8 cellular contexts compared by ENCODE assay signal in genomic region chr14:100239200-100239839, GRCh38. TPM values are rescaled to one million over a fixed set of nuclear protein-coding genes. Genes with fewer than 3 reads are reported as not detected.
A peak's percentile ranks its signal among the peaks of the same experiment; 100 is the strongest.
DNase-seq lines count a peak whose midpoint lies in the region; ATAC-seq and TF ChIP-seq lines count a peak whose summit lies in the region.

No MANE protein-coding gene starts in this region.

- H3K14ac ChIP-seq in mesenchymal stem cell (ENCODE audit: low read length in 2 of 2): peak overlapping the region in 1 of 2 experiments; percentile 98

- H3K9me3 ChIP-seq in SJSA1 (replicated peaks) (0 out of 2 replicates have a peak, but pooled peaks cover 7% of the 10 kb centered on the region), mesenchymal stem cell (ENCODE audit: control insufficient read depth, low read length) (no peaks in the 10 kb centered on the region)

- H2BK120ac ChIP-seq in mesenchymal stem cell (ENCODE audit: low read depth, low read length): peak overlapping the region; percentile 54

- DNase-seq in SJSA1 (ENCODE audit: low read depth in 1 of 2, low spot score in 2 of 2) (peak in 1 of 2 experiments; percentile 46), chondrocyte (ENCODE audit: low spot score) (no peak), mesenchymal stem cell (no peak), substantia nigra (lab: John Stamatoyannopoulos, UW) (peak in 6 of 49 donors; percentile 28 to 44 (median 33)), NCI-H1417 treated with DMSO at 0.1 percent for 48 hours (lab: John Stamatoyannopoulos, UW) (no peak)

- H3K4me1 ChIP-seq in SJSA1 (replicated peaks) (peaks cover 12% of the 10 kb centered on the region), mesenchymal stem cell (ENCODE audit: control insufficient read depth, insufficient read depth, low read depth, low read length) (peaks cover 7% of the 10 kb centered on the region)

- H3K4me1 Mint-ChIP-seq in chondrocyte (ENCODE audit: low read depth): peaks cover 48% of the 10 kb centered on the region

- peak overlapping the region; percentile 89 for H3K27ac Mint-ChIP-seq in chondrocyte (ENCODE audit: unreplicated experiment)

- H3K9me3 Mint-ChIP-seq in chondrocyte (ENCODE audit: low read depth): no peaks in the 10 kb centered on the region

- peak overlapping the region; percentile 90 for H3K9ac ChIP-seq in mesenchymal stem cell (ENCODE audit: low read length)

- H3K27me3 ChIP-seq in SJSA1 (replicated peaks): no peaks in the 10 kb centered on the region
- H3K27me3 ChIP-seq in mesenchymal stem cell (ENCODE audit: control insufficient read depth in 1 of 2, insufficient read depth in 1 of 2, low read length in 2 of 2): no peaks in the 10 kb centered on the region

- H3K4me3 ChIP-seq in SJSA1 (peak overlapping the region; percentile 98), mesenchymal stem cell (ENCODE audit: insufficient read depth in 1 of 2, low read depth in 1 of 2, low read length in 2 of 2) (peak overlapping the region; percentile 91 to 100)

- no peaks in the 10 kb centered on the region for H3K36me3 Mint-ChIP-seq in chondrocyte (ENCODE audit: low read depth)

- ATAC-seq in GM21717 (IDR thresholded peaks at IDR 0.05; ENCODE audit: unreplicated experiment) (peak; percentile 2), GM21423 (IDR thresholded peaks at IDR 0.05; ENCODE audit: unreplicated experiment) (no peak), HG02981 (IDR thresholded peaks at IDR 0.05; ENCODE audit: unreplicated experiment) (no peak)

- WGBS in mesenchymal stem cell: under 1% methylated on average over 69 of the region's 95 CpGs

- no peaks in the 10 kb centered on the region for H3K79me1 ChIP-seq in mesenchymal stem cell (replicated peaks; ENCODE audit: low read length, poor library complexity, severe bottlenecking)

- H4K8ac ChIP-seq in mesenchymal stem cell (ENCODE audit: low read length): peak overlapping the region; percentile 70

- no peak for TF ChIP-seq CTCF in chondrocyte (IDR thresholded peaks at IDR 0.05)

- no peaks in the 10 kb centered on the region for H3K27me3 Mint-ChIP-seq in chondrocyte (ENCODE audit: low read depth)

- peak overlapping the region; percentile 95 to 100 for H3K4ac ChIP-seq in mesenchymal stem cell (ENCODE audit: low read depth in 1 of 2, low read length in 2 of 2)

- H2BK12ac ChIP-seq in mesenchymal stem cell (ENCODE audit: low read length in 2 of 2): peak overlapping the region; percentile 5 to 92

- peak overlapping the region; percentile 77 for H3K4me3 Mint-ChIP-seq in chondrocyte (ENCODE audit: unreplicated experiment)

- H3K23ac ChIP-seq in mesenchymal stem cell (ENCODE audit: low read length in 2 of 2): peak overlapping the region; percentile 37 to 100

- H3K4me2 ChIP-seq in mesenchymal stem cell (ENCODE audit: low read length, poor library complexity, severe bottlenecking): peak overlapping the region; percentile 57

- H3K27ac ChIP-seq in SJSA1 (peak overlapping the region; percentile 97), mesenchymal stem cell (ENCODE audit: low read length, poor library complexity, severe bottlenecking) (peak overlapping the region; percentile 83), substantia nigra (ENCODE audit: low read depth, low read length, poor library complexity, severe bottlenecking) (peak overlapping the region; percentile 95)

- H2BK5ac ChIP-seq in mesenchymal stem cell (ENCODE audit: low read depth, low read length, poor library complexity, severe bottlenecking): peak overlapping the region; percentile 48

- peak overlapping the region; percentile 96 to 99 for H3K18ac ChIP-seq in mesenchymal stem cell (ENCODE audit: low read depth in 1 of 2, low read length in 2 of 2)

- H2AK5ac ChIP-seq in mesenchymal stem cell (ENCODE audit: low read length, severe bottlenecking): peak overlapping the region; percentile 22

- H2AFZ ChIP-seq in mesenchymal stem cell (ENCODE audit: low read depth, low read length): peak overlapping the region; percentile 76

- peak overlapping the region; percentile 82 for H2BK15ac ChIP-seq in mesenchymal stem cell (ENCODE audit: low read depth, poor library complexity, severe bottlenecking)

- H4K91ac ChIP-seq in mesenchymal stem cell (ENCODE audit: low read length): peak overlapping the region; percentile 99

- peaks cover 49% of the 10 kb centered on the region for H3K36me3 ChIP-seq in SJSA1
- H3K36me3 ChIP-seq in mesenchymal stem cell (ENCODE audit: control insufficient read depth in 1 of 2, insufficient read depth in 2 of 2, low read depth in 1 of 2, low read length in 2 of 2): peaks cover 0 to 8% of the 10 kb centered on the region in 2 experiments

RNA-seq across cellular contexts. Expression of gene YY1, which starts 0.4 kb away (rescaled TPM):
- total RNA-seq in SJSA1 (2014; rRNA removed; shearing (Covaris generic)): 41.1 and 49.0 TPM in 2 replicates
- 69.8 to 72.8 TPM (median 70.0 TPM) in 3 replicates for total RNA-seq in chondrocyte
- polyA plus RNA-seq in mesenchymal stem cell (2013, experiment 1 of 2): 111 TPM
- 112 TPM for polyA plus RNA-seq in mesenchymal stem cell (2013, experiment 2 of 2)
